22 cellular contexts compared by ENCODE assay signal in the genomic region with DNA sequence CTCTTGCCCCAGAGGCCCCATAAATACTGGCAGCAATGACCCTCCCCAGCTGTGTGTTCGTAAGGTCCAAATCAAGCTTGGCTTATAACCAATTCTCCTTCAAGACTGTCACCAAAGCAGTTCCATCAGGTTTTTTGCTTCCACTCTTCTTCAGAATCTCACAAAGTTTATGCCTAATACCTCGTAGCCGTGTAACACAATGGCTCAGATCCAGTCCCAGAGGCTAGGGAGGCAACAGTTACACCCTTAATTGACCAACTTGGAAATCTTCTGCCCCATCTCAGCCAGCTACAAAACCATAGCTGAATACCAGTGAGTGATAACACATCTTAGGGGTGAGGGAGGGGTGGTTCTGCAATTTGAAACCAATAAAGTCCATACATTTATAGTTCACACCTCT.
DNase-seq lines count a peak whose midpoint lies in the region; ATAC-seq and TF ChIP-seq lines count a peak whose summit lies in the region.
"Had no signal": no experiment of that assay in that cellular context is flagged by ENCODE, and none has a peak within 500 bp of the region (broad histone marks: within the 10 kb centered on the region; RNA-seq: fewer than 3 reads in every experiment).

No MANE protein-coding gene starts in this region.

- intact Hi-C loops in activated naive CD4-positive, alpha-beta T cell treated with anti-CD3 and anti-CD28 coated beads for 36 hours (cut with micrococcal nuclease), result loop anchor here (5.0 kb wide), 1 partner anchor 313 kb away; no protein-coding TSS in a partner anchor
- intact Hi-C loops in psoas muscle (cut with DNase I), result loop anchor here in 1 of 2 donors (10.0 kb wide), 1 partner anchor 60 kb away; no protein-coding TSS in a partner anchor
- intact Hi-C loops in adrenal gland (cut with DNase I), result no loop called here

- ATAC-seq in activated naive CD8-positive, alpha-beta T cell treated with anti-CD3 and anti-CD28 coated beads, Interleukin-2, amount 50 U/mL, for 24 hours, result no peak
- ATAC-seq in psoas muscle (no peak), HG02759 (IDR thresholded peaks at IDR 0.05; ENCODE audit: unreplicated experiment) (no peak)
- ATAC-seq: GM12878, GM23338, lower lobe of right lung, right lobe of liver had no signal

- H3K4me3 ChIP-seq in psoas muscle, result no peak overlapping the region
- no peak overlapping the region for H3K4me3 ChIP-seq in adrenal gland
- H3K4me3 ChIP-seq: breast epithelium, GM12878, GM23338, lower lobe of right lung, PC-9, right lobe of liver had no signal

- no peaks in the 10 kb centered on the region for H3K27me3 Mint-ChIP-seq in activated naive CD4-positive, alpha-beta T cell treated with anti-CD3 and anti-CD28 coated beads for 36 hours (ENCODE audit: low read depth)
- no peaks in the 10 kb centered on the region; the same call in 1 of the 2 replicates for H3K27me3 Mint-ChIP-seq in HFFc6 (ENCODE audit: insufficient read depth)
- H3K27me3 Mint-ChIP-seq in activated naive CD8-positive, alpha-beta T cell treated with anti-CD3 and anti-CD28 coated beads, Interleukin-2, amount 50 U/mL, for 24 hours, result no peaks in the 10 kb centered on the region

- no peaks in the 10 kb centered on the region for H3K9me3 Mint-ChIP-seq in activated naive CD4-positive, alpha-beta T cell treated with anti-CD3 and anti-CD28 coated beads for 36 hours
- H3K9me3 Mint-ChIP-seq in HFFc6, result no peaks in the 10 kb centered on the region
- peaks cover 7% of the 10 kb centered on the region for H3K9me3 Mint-ChIP-seq in activated naive CD8-positive, alpha-beta T cell treated with anti-CD3 and anti-CD28 coated beads, Interleukin-2, amount 50 U/mL, for 24 hours
- H3K9me3 Mint-ChIP-seq: GM23338 had no signal

- DNase-seq in activated naive CD4-positive, alpha-beta T cell treated with anti-CD3 and anti-CD28 coated beads for 36 hours, result no peak
- no peak for DNase-seq in activated naive CD4-positive, alpha-beta T cell treated with Interleukin-2 at 50 U/mL for 16 hours
- DNase-seq in HFFc6 (no peak), psoas muscle (no peak), adrenal gland (no peak), SKM-1 treated with dmso at 0.1 percent for 144 hours (lab: John Stamatoyannopoulos, UW; ENCODE audit: unreplicated experiment) (no peak)
- no peak for DNase-seq in activated naive CD8-positive, alpha-beta T cell treated with anti-CD3 and anti-CD28 coated beads, Interleukin-2, amount 50 U/mL, for 24 hours
- DNase-seq: activated CD4-positive, CD25-positive, alpha-beta regulatory T cell; cortex of kidney; head of caudate nucleus; lower lobe of right lung; NCI-H1694 treated with DMSO at 0.1 percent for 48 hours; NCI-H345; PC-9; right lobe of liver; stimulated activated CD4-positive, alpha-beta T cell treated with anti-CD3 and anti-CD28 coated beads, Interleukin-15, amount 100 ng/mL, for 24 hours had no signal

- 11 to 23% (median 13%) methylated on average over 3 of the region's 3 CpGs for WGBS in psoas muscle, 3 donors
- WGBS in adrenal gland, 4 donors, result 63 to 72% (median 66%) methylated on average over 3 of the region's 3 CpGs

- H3K36me3 ChIP-seq in psoas muscle (ENCODE audit: insufficient read depth in 1 of 2, low read depth in 1 of 2) (no peaks in the 10 kb centered on the region), adrenal gland (replicated peaks in 1 of 2) (no peaks in the 10 kb centered on the region)
- H3K36me3 ChIP-seq: breast epithelium, lower lobe of right lung, right lobe of liver had no signal

- H3K9me3 ChIP-seq in psoas muscle (no peaks in the 10 kb centered on the region), adrenal gland (replicated peaks in 1 of 3) (no peaks in the 10 kb centered on the region)
- H3K9me3 ChIP-seq: breast epithelium, lower lobe of right lung, right lobe of liver had no signal

- peaks cover 83% of the 10 kb centered on the region for H3K4me1 Mint-ChIP-seq in activated naive CD4-positive, alpha-beta T cell treated with anti-CD3 and anti-CD28 coated beads for 36 hours (ENCODE audit: low read depth)
- H3K4me1 Mint-ChIP-seq in HFFc6 (ENCODE audit: low read depth), result peaks cover 52% of the 10 kb centered on the region
- peaks cover 80% of the 10 kb centered on the region for H3K4me1 Mint-ChIP-seq in activated naive CD8-positive, alpha-beta T cell treated with anti-CD3 and anti-CD28 coated beads, Interleukin-2, amount 50 U/mL, for 24 hours

- H3K27ac ChIP-seq in psoas muscle (peak overlapping the region; percentile 46), adrenal gland (no peak overlapping the region)
- H3K27ac ChIP-seq: breast epithelium, lower lobe of right lung, parathyroid adenoma, PC-9, right lobe of liver had no signal

- no peak for TF ChIP-seq POLR2A in adrenal gland (IDR thresholded peaks at IDR 0.05)

- CTCF ChIA-PET in activated naive CD4-positive, alpha-beta T cell treated with anti-CD3 and anti-CD28 coated beads for 36 hours (lab: Charles Lee), result interaction anchor here (0.6 to 1.9 kb wide), 3 partner anchors 18 to 65 kb away, joined by 3 to 5 read pairs (median 4); no protein-coding TSS in a partner anchor

- H3K4me1 ChIP-seq in psoas muscle (peaks cover 67% of the 10 kb centered on the region), adrenal gland (replicated peaks in 1 of 2) (peaks cover 18 to 36% of the 10 kb centered on the region in 2 donors)
- H3K4me1 ChIP-seq: breast epithelium had no signal

- TF ChIP-seq CTCF in HFFc6 (IDR thresholded peaks at IDR 0.05) (no peak), psoas muscle (IDR thresholded peaks at IDR 0.05) (no peak), adrenal gland (IDR thresholded peaks at IDR 0.05) (no peak)

- H3K27me3 ChIP-seq in psoas muscle (ENCODE audit: insufficient read depth in 3 of 3, low read length in 2 of 3) (no peaks in the 10 kb centered on the region), adrenal gland (no peaks in the 10 kb centered on the region)
- H3K27me3 ChIP-seq: breast epithelium, right lobe of liver had no signal

- H3K4me3 Mint-ChIP-seq in activated naive CD4-positive, alpha-beta T cell treated with anti-CD3 and anti-CD28 coated beads for 36 hours, result no peak overlapping the region
- no peak overlapping the region for H3K4me3 Mint-ChIP-seq in HFFc6
- H3K4me3 Mint-ChIP-seq in activated naive CD8-positive, alpha-beta T cell treated with anti-CD3 and anti-CD28 coated beads, Interleukin-2, amount 50 U/mL, for 24 hours, result peak overlapping the region; percentile 9
- H3K4me3 Mint-ChIP-seq: CD14-positive monocyte, GM23338 had no signal

- H3K36me3 Mint-ChIP-seq in activated naive CD4-positive, alpha-beta T cell treated with anti-CD3 and anti-CD28 coated beads for 36 hours (ENCODE audit: low read depth), result peaks cover 19% of the 10 kb centered on the region
- peaks cover 9% of the 10 kb centered on the region for H3K36me3 Mint-ChIP-seq in HFFc6 (ENCODE audit: low read depth)
- H3K36me3 Mint-ChIP-seq in activated naive CD8-positive, alpha-beta T cell treated with anti-CD3 and anti-CD28 coated beads, Interleukin-2, amount 50 U/mL, for 24 hours (ENCODE audit: low read depth), result peaks cover 24% of the 10 kb centered on the region

- H3K27ac Mint-ChIP-seq in activated naive CD4-positive, alpha-beta T cell treated with anti-CD3 and anti-CD28 coated beads for 36 hours, result peak overlapping the region; percentile 32
- H3K27ac Mint-ChIP-seq in HFFc6, result peak overlapping the region; percentile 29; the same call in 1 of the 2 replicates
- peak overlapping the region; percentile 78 for H3K27ac Mint-ChIP-seq in activated naive CD8-positive, alpha-beta T cell treated with anti-CD3 and anti-CD28 coated beads, Interleukin-2, amount 50 U/mL, for 24 hours
- H3K27ac Mint-ChIP-seq: GM23338 had no signal
